In genomic region chr11:36594316-36594989, GRCh38 we compare ENCODE assay signal across 1 cellular context.
TF ChIP-seq lines count a peak whose summit lies in the region.

Gene IFTAP (plus strand): TSS chr11:36594502. CDS start chr11:36610104, 15,602 bp downstream.

TF ChIP-seq in K562, 482 proteins besides CTCF, POLR2A, EP300 and RAD21 (continued from another document and continues in another):
- TF ChIP-seq CLOCK (CRISPR knock-in tag; IDR thresholded peaks at IDR 0.05; ENCODE audit: borderline replicate concordance) (no peak), ILF3 (IDR thresholded peaks at IDR 0.05; ENCODE audit: borderline replicate concordance) (no peak), ETV1 (tag; conservative IDR thresholded peaks at IDR 0.05; ENCODE audit: low read depth) (peak; percentile 35; the same call in 1 of the 2 replicates), KLF1 (tag; IDR thresholded peaks at IDR 0.05) (no peak), MLLT1 (IDR thresholded peaks at IDR 0.05) (no peak), FOXJ2 (tag; IDR thresholded peaks at IDR 0.05) (peak; percentile 89), ARID2 (IDR thresholded peaks at IDR 0.05) (no peak), REST (CRISPR knock-in tag; IDR thresholded peaks at IDR 0.05; ENCODE audit: low read depth) (no peak), NFRKB (IDR thresholded peaks at IDR 0.05; ENCODE audit: low read depth) (no peak), GATAD2B (IDR thresholded peaks at IDR 0.05; ENCODE audit: borderline replicate concordance) (peak; percentile 50; the same call in 1 of the 2 replicates), TFAM (CRISPR knock-in tag; conservative IDR thresholded peaks at IDR 0.05) (no peak), PHB (CRISPR knock-in tag; IDR thresholded peaks at IDR 0.05) (no peak), ZFP30 (CRISPR knock-in tag; IDR thresholded peaks at IDR 0.05; ENCODE audit: borderline replicate concordance) (no peak), C11orf30 (IDR thresholded peaks at IDR 0.05; ENCODE audit: low read depth) (peak; percentile 92), MCM5 (IDR thresholded peaks at IDR 0.05; ENCODE audit: low read depth) (no peak), GABPB2 (CRISPR knock-in tag; conservative IDR thresholded peaks at IDR 0.05) (no peak), CTCFL (IDR thresholded peaks at IDR 0.05; ENCODE audit: borderline replicate concordance, insufficient read depth, low read depth, low read length, poor library complexity, severe bottlenecking) (no peak), ZMIZ1 (IDR thresholded peaks at IDR 0.05; ENCODE audit: low read depth in 2 of 2, low read length in 2 of 2) (no peak), NELFE (IDR thresholded peaks at IDR 0.05; ENCODE audit: insufficient read depth, insufficient read length) (no peak), ZNF740 (CRISPR knock-in tag; IDR thresholded peaks at IDR 0.05) (no peak), ZNF740 (tag; IDR thresholded peaks at IDR 0.05) (no peak), RBM15 (IDR thresholded peaks at IDR 0.05; ENCODE audit: insufficient read depth, low read length) (no peak), HIVEP1 (CRISPR knock-in tag; IDR thresholded peaks at IDR 0.05) (no peak), MLX (CRISPR knock-in tag; conservative IDR thresholded peaks at IDR 0.05) (no peak), BRF1 (IDR thresholded peaks at IDR 0.05; ENCODE audit: borderline replicate concordance, extremely low read depth, insufficient read length) (no peak), ZBTB17 (CRISPR knock-in tag; IDR thresholded peaks at IDR 0.05) (no peak), ZZZ3 (IDR thresholded peaks at IDR 0.05) (peak; percentile 53; the same call in 1 of the 2 replicates), SETDB1 (IDR thresholded peaks at IDR 0.05; ENCODE audit: low read length) (no peak), ZNF780A (CRISPR knock-in tag; IDR thresholded peaks at IDR 0.05) (no peak), DNMT1 (IDR thresholded peaks at IDR 0.05) (no peak), ZC3H11A (IDR thresholded peaks at IDR 0.05; ENCODE audit: low read depth, low read length) (peak; percentile 48; the same call in 1 of the 2 replicates), HDAC6 (IDR thresholded peaks at IDR 0.05; ENCODE audit: low read depth, low read length) (no peak), FOXP4 (CRISPR knock-in tag; IDR thresholded peaks at IDR 0.05; ENCODE audit: borderline replicate concordance) (no peak), DMBX1 (CRISPR knock-in tag; IDR thresholded peaks at IDR 0.05; ENCODE audit: borderline replicate concordance) (peak; percentile 78; the same call in 1 of the 2 replicates), USF1 (CRISPR knock-in tag; IDR thresholded peaks at IDR 0.05) (no peak), ZNF354B (CRISPR knock-in tag; IDR thresholded peaks at IDR 0.05) (no peak), GTF3C2 (IDR thresholded peaks at IDR 0.05; ENCODE audit: borderline replicate concordance, extremely low read depth, insufficient read length) (no peak)
